1 cellular context compared by ENCODE assay signal in the genomic region with DNA sequence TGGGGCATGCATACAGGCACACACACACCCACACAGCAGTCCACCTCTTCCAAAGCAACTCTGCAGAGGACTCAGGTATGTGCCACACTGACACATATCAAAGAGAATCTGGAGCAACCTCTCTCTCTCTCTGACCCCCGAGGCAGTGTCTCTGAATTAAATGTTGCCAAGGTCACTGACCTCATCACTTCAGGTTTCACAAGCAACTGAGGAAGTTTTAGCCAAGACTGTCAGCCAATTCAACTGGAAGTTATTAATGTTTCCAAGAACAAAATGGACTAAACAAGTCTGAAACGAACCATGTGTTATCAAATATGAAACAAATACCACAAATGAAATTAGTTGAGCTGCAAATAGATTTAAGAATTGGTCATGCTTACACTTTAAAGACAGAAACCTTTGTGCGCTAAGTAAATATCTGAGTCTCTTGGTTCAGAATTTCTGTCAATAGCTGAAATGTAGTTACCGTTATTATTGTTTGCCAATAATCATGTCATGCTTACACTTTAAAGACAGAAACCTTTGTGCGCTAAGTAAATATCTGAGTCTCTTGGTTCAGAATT.
TF ChIP-seq lines count a peak whose summit lies in the region.

No MANE protein-coding gene starts in this region.

TF ChIP-seq in HepG2, 621 proteins besides CTCF, POLR2A, EP300 and RAD21 (continued from another document and continues in another):
- TF ChIP-seq, protein P1, sequence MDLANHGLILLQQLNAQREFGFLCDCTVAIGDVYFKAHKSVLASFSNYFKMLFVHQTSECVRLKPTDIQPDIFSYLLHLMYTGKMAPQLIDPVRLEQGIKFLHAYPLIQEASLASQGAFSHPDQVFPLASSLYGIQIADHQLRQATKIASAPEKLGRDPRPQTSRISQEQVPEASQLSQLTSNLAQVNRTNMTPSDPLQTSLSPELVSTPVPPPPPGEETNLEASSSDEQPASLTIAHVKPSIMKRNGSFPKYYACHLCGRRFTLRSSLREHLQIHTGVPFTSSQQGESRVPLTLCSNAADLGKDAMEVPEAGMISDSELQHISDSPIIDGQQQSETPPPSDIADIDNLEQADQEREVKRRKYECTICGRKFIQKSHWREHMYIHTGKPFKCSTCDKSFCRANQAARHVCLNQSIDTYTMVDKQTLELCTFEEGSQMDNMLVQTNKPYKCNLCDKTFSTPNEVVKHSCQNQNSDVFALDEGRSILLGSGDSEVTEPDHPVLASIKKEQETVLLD (CRISPR knock-in tag; IDR thresholded peaks at IDR 0.05; ENCODE audit: low read depth), result no peak
- TF ChIP-seq, protein P2, sequence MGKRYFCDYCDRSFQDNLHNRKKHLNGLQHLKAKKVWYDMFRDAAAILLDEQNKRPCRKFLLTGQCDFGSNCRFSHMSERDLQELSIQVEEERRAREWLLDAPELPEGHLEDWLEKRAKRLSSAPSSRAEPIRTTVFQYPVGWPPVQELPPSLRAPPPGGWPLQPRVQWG (CRISPR knock-in tag; IDR thresholded peaks at IDR 0.05; ENCODE audit: borderline replicate concordance, low read depth), result no peak
- TF ChIP-seq JDP2 (CRISPR knock-in tag; IDR thresholded peaks at IDR 0.05; ENCODE audit: borderline replicate concordance) (no peak), ZFX (CRISPR knock-in tag; IDR thresholded peaks at IDR 0.05; ENCODE audit: low read depth) (no peak), MAZ (IDR thresholded peaks at IDR 0.05; ENCODE audit: borderline replicate concordance, low read depth, low read length) (no peak), MAZ (CRISPR knock-in tag; IDR thresholded peaks at IDR 0.05; ENCODE audit: low read depth) (no peak), ZNF20 (CRISPR knock-in tag; IDR thresholded peaks at IDR 0.05) (no peak), ZNF510 (CRISPR knock-in tag; IDR thresholded peaks at IDR 0.05; ENCODE audit: low read depth) (no peak), HNRNPL (IDR thresholded peaks at IDR 0.05; ENCODE audit: low read depth, low read length) (no peak), ZNF550 (CRISPR knock-in tag; IDR thresholded peaks at IDR 0.05; ENCODE audit: borderline replicate concordance) (no peak), RXRA (CRISPR knock-in tag; IDR thresholded peaks at IDR 0.05) (peak; percentile 89; the same call in 1 of the 2 replicates), CCDC6 (CRISPR knock-in tag; IDR thresholded peaks at IDR 0.05) (no peak), ZNF614 (CRISPR knock-in tag; IDR thresholded peaks at IDR 0.05; ENCODE audit: borderline replicate concordance) (no peak), SP5 (CRISPR knock-in tag; IDR thresholded peaks at IDR 0.05; ENCODE audit: borderline replicate concordance, low read depth) (no peak), ZNF441 (CRISPR knock-in tag; IDR thresholded peaks at IDR 0.05; ENCODE audit: borderline replicate concordance) (no peak), RFXAP (CRISPR knock-in tag; IDR thresholded peaks at IDR 0.05; ENCODE audit: borderline replicate concordance) (no peak), ZFP37 (CRISPR knock-in tag; IDR thresholded peaks at IDR 0.05; ENCODE audit: borderline replicate concordance) (no peak), ZNF30 (CRISPR knock-in tag; IDR thresholded peaks at IDR 0.05) (no peak), SP140L (CRISPR knock-in tag; IDR thresholded peaks at IDR 0.05; ENCODE audit: borderline replicate concordance) (no peak), YEATS2 (CRISPR knock-in tag; IDR thresholded peaks at IDR 0.05; ENCODE audit: borderline replicate concordance) (peak; percentile 46; the same call in 1 of the 2 replicates), RFX5 (IDR thresholded peaks at IDR 0.05; ENCODE audit: low read depth, low read length) (no peak), ZMYM3 (CRISPR knock-in tag; IDR thresholded peaks at IDR 0.05) (no peak), HDAC1 (CRISPR knock-in tag; IDR thresholded peaks at IDR 0.05) (peak; percentile 54; the same call in 1 of the 2 replicates), HOXA7 (CRISPR knock-in tag; IDR thresholded peaks at IDR 0.05) (no peak), ZNF556 (CRISPR knock-in tag; IDR thresholded peaks at IDR 0.05; ENCODE audit: borderline replicate concordance) (no peak), BHLHE40 (IDR thresholded peaks at IDR 0.05; ENCODE audit: low read length) (no peak), KMT2B (CRISPR knock-in tag; IDR thresholded peaks at IDR 0.05) (no peak), HES4 (CRISPR knock-in tag; IDR thresholded peaks at IDR 0.05; ENCODE audit: borderline replicate concordance) (no peak)
- TF ChIP-seq, protein P3, sequence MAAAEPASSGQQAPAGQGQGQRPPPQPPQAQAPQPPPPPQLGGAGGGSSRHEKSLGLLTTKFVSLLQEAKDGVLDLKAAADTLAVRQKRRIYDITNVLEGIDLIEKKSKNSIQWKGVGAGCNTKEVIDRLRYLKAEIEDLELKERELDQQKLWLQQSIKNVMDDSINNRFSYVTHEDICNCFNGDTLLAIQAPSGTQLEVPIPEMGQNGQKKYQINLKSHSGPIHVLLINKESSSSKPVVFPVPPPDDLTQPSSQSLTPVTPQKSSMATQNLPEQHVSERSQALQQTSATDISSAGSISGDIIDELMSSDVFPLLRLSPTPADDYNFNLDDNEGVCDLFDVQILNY (CRISPR knock-in tag; conservative IDR thresholded peaks at IDR 0.05), result no peak
- TF ChIP-seq, protein P4, sequence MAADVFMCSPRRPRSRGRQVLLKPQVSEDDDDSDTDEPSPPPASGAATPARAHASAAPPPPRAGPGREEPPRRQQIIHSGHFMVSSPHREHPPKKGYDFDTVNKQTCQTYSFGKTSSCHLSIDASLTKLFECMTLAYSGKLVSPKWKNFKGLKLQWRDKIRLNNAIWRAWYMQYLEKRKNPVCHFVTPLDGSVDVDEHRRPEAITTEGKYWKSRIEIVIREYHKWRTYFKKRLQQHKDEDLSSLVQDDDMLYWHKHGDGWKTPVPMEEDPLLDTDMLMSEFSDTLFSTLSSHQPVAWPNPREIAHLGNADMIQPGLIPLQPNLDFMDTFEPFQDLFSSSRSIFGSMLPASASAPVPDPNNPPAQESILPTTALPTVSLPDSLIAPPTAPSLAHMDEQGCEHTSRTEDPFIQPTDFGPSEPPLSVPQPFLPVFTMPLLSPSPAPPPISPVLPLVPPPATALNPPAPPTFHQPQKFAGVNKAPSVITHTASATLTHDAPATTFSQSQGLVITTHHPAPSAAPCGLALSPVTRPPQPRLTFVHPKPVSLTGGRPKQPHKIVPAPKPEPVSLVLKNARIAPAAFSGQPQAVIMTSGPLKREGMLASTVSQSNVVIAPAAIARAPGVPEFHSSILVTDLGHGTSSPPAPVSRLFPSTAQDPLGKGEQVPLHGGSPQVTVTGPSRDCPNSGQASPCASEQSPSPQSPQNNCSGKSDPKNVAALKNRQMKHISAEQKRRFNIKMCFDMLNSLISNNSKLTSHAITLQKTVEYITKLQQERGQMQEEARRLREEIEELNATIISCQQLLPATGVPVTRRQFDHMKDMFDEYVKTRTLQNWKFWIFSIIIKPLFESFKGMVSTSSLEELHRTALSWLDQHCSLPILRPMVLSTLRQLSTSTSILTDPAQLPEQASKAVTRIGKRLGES (CRISPR knock-in tag; IDR thresholded peaks at IDR 0.05; ENCODE audit: borderline replicate concordance), result no peak
- TF ChIP-seq, protein P5, sequence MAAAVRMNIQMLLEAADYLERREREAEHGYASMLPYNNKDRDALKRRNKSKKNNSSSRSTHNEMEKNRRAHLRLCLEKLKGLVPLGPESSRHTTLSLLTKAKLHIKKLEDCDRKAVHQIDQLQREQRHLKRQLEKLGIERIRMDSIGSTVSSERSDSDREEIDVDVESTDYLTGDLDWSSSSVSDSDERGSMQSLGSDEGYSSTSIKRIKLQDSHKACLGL (CRISPR knock-in tag; IDR thresholded peaks at IDR 0.05), result no peak
- TF ChIP-seq, protein P6, sequence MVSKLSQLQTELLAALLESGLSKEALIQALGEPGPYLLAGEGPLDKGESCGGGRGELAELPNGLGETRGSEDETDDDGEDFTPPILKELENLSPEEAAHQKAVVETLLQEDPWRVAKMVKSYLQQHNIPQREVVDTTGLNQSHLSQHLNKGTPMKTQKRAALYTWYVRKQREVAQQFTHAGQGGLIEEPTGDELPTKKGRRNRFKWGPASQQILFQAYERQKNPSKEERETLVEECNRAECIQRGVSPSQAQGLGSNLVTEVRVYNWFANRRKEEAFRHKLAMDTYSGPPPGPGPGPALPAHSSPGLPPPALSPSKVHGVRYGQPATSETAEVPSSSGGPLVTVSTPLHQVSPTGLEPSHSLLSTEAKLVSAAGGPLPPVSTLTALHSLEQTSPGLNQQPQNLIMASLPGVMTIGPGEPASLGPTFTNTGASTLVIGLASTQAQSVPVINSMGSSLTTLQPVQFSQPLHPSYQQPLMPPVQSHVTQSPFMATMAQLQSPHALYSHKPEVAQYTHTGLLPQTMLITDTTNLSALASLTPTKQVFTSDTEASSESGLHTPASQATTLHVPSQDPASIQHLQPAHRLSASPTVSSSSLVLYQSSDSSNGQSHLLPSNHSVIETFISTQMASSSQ (IDR thresholded peaks at IDR 0.05; ENCODE audit: low read depth), result peak; percentile 38; the same call in 1 of the 2 replicates
- TF ChIP-seq, protein P6 (CRISPR knock-in tag; IDR thresholded peaks at IDR 0.05; ENCODE audit: borderline replicate concordance), result no peak; the same call in 1 of the 2 replicates
- TF ChIP-seq, protein P7, sequence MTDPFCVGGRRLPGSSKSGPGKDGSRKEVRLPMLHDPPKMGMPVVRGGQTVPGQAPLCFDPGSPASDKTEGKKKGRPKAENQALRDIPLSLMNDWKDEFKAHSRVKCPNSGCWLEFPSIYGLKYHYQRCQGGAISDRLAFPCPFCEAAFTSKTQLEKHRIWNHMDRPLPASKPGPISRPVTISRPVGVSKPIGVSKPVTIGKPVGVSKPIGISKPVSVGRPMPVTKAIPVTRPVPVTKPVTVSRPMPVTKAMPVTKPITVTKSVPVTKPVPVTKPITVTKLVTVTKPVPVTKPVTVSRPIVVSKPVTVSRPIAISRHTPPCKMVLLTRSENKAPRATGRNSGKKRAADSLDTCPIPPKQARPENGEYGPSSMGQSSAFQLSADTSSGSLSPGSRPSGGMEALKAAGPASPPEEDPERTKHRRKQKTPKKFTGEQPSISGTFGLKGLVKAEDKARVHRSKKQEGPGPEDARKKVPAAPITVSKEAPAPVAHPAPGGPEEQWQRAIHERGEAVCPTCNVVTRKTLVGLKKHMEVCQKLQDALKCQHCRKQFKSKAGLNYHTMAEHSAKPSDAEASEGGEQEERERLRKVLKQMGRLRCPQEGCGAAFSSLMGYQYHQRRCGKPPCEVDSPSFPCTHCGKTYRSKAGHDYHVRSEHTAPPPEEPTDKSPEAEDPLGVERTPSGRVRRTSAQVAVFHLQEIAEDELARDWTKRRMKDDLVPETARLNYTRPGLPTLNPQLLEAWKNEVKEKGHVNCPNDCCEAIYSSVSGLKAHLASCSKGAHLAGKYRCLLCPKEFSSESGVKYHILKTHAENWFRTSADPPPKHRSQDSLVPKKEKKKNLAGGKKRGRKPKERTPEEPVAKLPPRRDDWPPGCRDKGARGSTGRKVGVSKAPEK (CRISPR knock-in tag; IDR thresholded peaks at IDR 0.05; ENCODE audit: borderline replicate concordance), result no peak
- TF ChIP-seq, protein P8, sequence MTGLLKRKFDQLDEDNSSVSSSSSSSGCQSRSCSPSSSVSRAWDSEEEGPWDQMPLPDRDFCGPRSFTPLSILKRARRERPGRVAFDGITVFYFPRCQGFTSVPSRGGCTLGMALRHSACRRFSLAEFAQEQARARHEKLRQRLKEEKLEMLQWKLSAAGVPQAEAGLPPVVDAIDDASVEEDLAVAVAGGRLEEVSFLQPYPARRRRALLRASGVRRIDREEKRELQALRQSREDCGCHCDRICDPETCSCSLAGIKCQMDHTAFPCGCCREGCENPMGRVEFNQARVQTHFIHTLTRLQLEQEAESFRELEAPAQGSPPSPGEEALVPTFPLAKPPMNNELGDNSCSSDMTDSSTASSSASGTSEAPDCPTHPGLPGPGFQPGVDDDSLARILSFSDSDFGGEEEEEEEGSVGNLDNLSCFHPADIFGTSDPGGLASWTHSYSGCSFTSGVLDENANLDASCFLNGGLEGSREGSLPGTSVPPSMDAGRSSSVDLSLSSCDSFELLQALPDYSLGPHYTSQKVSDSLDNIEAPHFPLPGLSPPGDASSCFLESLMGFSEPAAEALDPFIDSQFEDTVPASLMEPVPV (CRISPR knock-in tag; IDR thresholded peaks at IDR 0.05), result no peak
- TF ChIP-seq, protein P9, sequence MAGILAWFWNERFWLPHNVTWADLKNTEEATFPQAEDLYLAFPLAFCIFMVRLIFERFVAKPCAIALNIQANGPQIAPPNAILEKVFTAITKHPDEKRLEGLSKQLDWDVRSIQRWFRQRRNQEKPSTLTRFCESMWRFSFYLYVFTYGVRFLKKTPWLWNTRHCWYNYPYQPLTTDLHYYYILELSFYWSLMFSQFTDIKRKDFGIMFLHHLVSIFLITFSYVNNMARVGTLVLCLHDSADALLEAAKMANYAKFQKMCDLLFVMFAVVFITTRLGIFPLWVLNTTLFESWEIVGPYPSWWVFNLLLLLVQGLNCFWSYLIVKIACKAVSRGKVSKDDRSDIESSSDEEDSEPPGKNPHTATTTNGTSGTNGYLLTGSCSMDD (CRISPR knock-in tag; IDR thresholded peaks at IDR 0.05), result no peak
- TF ChIP-seq, protein P10, sequence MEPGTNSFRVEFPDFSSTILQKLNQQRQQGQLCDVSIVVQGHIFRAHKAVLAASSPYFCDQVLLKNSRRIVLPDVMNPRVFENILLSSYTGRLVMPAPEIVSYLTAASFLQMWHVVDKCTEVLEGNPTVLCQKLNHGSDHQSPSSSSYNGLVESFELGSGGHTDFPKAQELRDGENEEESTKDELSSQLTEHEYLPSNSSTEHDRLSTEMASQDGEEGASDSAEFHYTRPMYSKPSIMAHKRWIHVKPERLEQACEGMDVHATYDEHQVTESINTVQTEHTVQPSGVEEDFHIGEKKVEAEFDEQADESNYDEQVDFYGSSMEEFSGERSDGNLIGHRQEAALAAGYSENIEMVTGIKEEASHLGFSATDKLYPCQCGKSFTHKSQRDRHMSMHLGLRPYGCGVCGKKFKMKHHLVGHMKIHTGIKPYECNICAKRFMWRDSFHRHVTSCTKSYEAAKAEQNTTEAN (CRISPR knock-in tag; conservative IDR thresholded peaks at IDR 0.05), result no peak
- TF ChIP-seq, protein P11, sequence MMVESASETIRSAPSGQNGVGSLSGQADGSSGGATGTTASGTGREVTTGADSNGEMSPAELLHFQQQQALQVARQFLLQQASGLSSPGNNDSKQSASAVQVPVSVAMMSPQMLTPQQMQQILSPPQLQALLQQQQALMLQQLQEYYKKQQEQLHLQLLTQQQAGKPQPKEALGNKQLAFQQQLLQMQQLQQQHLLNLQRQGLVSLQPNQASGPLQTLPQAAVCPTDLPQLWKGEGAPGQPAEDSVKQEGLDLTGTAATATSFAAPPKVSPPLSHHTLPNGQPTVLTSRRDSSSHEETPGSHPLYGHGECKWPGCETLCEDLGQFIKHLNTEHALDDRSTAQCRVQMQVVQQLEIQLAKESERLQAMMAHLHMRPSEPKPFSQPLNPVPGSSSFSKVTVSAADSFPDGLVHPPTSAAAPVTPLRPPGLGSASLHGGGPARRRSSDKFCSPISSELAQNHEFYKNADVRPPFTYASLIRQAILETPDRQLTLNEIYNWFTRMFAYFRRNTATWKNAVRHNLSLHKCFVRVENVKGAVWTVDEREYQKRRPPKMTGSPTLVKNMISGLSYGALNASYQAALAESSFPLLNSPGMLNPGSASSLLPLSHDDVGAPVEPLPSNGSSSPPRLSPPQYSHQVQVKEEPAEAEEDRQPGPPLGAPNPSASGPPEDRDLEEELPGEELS (CRISPR knock-in tag; IDR thresholded peaks at IDR 0.05), result peak; percentile 51
